Comparison of ENCODE assay signal across 23 cellular contexts in genomic region chr4:155768370-155768769, GRCh38. TPM values are rescaled to one million over a fixed set of nuclear protein-coding genes. Genes with fewer than 3 reads are reported as not detected.
DNase-seq lines count a peak whose midpoint lies in the region; ATAC-seq, FAIRE-seq and TF ChIP-seq lines count a peak whose summit lies in the region.
"Had no signal": no experiment of that assay in that cellular context is flagged by ENCODE, and none has a peak within 500 bp of the region (broad histone marks: within the 10 kb centered on the region; RNA-seq: fewer than 3 reads in every experiment).

No MANE protein-coding gene starts in this region.

- FAIRE-seq in HepG2 (lab: Jason Lieb, UNC) (no peak), pancreas (lab: Jason Lieb, UNC) (peak; percentile 45)
- FAIRE-seq: D721Med, G401.6, GM12878 had no signal

- no peaks in the 10 kb centered on the region for H3K36me3 ChIP-seq in HepG2 (replicated peaks in 1 of 2; ENCODE audit: control insufficient read depth in 1 of 2, insufficient read depth in 2 of 2, low read length in 2 of 2)
- H3K36me3 ChIP-seq in right lobe of liver = no peaks in the 10 kb centered on the region
- H3K36me3 ChIP-seq in Karpas-422 (ENCODE audit: insufficient read depth, low read length) = no peaks in the 10 kb centered on the region; the same call in 1 of the 2 replicates
- H3K36me3 ChIP-seq in pancreas = no peaks in the 10 kb centered on the region
- H3K36me3 ChIP-seq: BE2C, BLaER1 had no signal

- no peaks in the 10 kb centered on the region for H3K9me2 ChIP-seq in Karpas-422 (replicated peaks; ENCODE audit: insufficient read depth, low read length)

- H3K27ac ChIP-seq in HepG2 (ENCODE audit: extremely low read length, insufficient read depth, low read length) = no peak overlapping the region
- H3K27ac ChIP-seq in right lobe of liver = no peak overlapping the region
- peak overlapping the region; percentile 71 for H3K27ac ChIP-seq in Karpas-422 (ENCODE audit: low read length)
- no peak overlapping the region for H3K27ac ChIP-seq in pancreas
- H3K27ac ChIP-seq: 22Rv1, BLaER1 had no signal

- DNase-seq in HepG2 (ENCODE audit: low spot score) (no peak), right lobe of liver (no peak), Karpas-422 (no peak), pancreas (no peak), cerebellar nuclear complex (lab: John Stamatoyannopoulos, UW) (no peak)
- DNase-seq in activated CD8-positive, alpha-beta T cell treated with anti-CD3 and anti-CD28 coated beads for 36 hours = no peak
- DNase-seq: ACHN; BE2C; C1 segment of cervical spinal cord; CD4-positive, alpha-beta memory T cell; CD4-positive, CD25-positive, alpha-beta regulatory T cell; CD8-positive, alpha-beta memory T cell; COR-L47; DMS79 treated with DMSO at 0.1 percent for 48 hours; GF-D8 had no signal

- no peak for TF ChIP-seq EP300 in HepG2 (IDR thresholded peaks at IDR 0.05; ENCODE audit: low read depth in 2 of 2, low read length in 2 of 2)
- TF ChIP-seq EP300 in HepG2 (CRISPR knock-in tag; IDR thresholded peaks at IDR 0.05; ENCODE audit: borderline replicate concordance) = no peak

- H3K4me2 ChIP-seq in HepG2 (ENCODE audit: low read depth, low read length) (no peak overlapping the region), Karpas-422 (ENCODE audit: low read depth, low read length, poor library complexity, severe bottlenecking) (peak overlapping the region; percentile 36)
- H3K4me2 ChIP-seq: BLaER1 had no signal

- H3K79me2 ChIP-seq in HepG2 (ENCODE audit: insufficient read depth, low read length) = no peaks in the 10 kb centered on the region
- no peaks in the 10 kb centered on the region for H3K79me2 ChIP-seq in Karpas-422 (ENCODE audit: low read length)

- CTCF ChIA-PET in HepG2 (lab: Yijun Ruan, JAX; ENCODE audit: low intra/inter-chr PET ratio, low total read pairs) = no interaction called here
- CTCF ChIA-PET in activated CD8-positive, alpha-beta T cell treated with anti-CD3 and anti-CD28 coated beads for 36 hours (lab: Charles Lee) = no interaction called here

- no peak overlapping the region for H3K4me3 Mint-ChIP-seq in activated CD8-positive, alpha-beta T cell treated with anti-CD3 and anti-CD28 coated beads for 36 hours
- H3K4me3 Mint-ChIP-seq: CD14-positive monocyte; CD4-positive, alpha-beta memory T cell; CD4-positive, CD25-positive, alpha-beta regulatory T cell; CD8-positive, alpha-beta memory T cell had no signal

- no peak overlapping the region for H3K4me3 ChIP-seq in HepG2 (replicated peaks in 1 of 3; ENCODE audit: insufficient read depth in 1 of 3, low read depth in 2 of 3, low read length in 3 of 3)
- no peak overlapping the region for H3K4me3 ChIP-seq in right lobe of liver
- H3K4me3 ChIP-seq in Karpas-422 (ENCODE audit: low read length) = no peak overlapping the region
- H3K4me3 ChIP-seq in pancreas = no peak overlapping the region
- H3K4me3 ChIP-seq: BLaER1, GM12878 had no signal

- H3K9me3 Mint-ChIP-seq in activated CD8-positive, alpha-beta T cell treated with anti-CD3 and anti-CD28 coated beads for 36 hours = no peaks in the 10 kb centered on the region
- H3K9me3 Mint-ChIP-seq: CD14-positive monocyte; CD4-positive, alpha-beta memory T cell; CD8-positive, alpha-beta memory T cell had no signal

- H4K20me1 ChIP-seq in HepG2 (ENCODE audit: insufficient read depth, low read length) (no peaks in the 10 kb centered on the region), Karpas-422 (ENCODE audit: insufficient read depth, low read depth, low read length) (no peaks in the 10 kb centered on the region)
- H4K20me1 ChIP-seq: BLaER1 had no signal

- POLR2A ChIA-PET in HepG2 (lab: Yijun Ruan, JAX) = no interaction called here
- POLR2A ChIA-PET in activated CD8-positive, alpha-beta T cell treated with anti-CD3 and anti-CD28 coated beads for 36 hours (lab: Charles Lee) = no interaction called here

- in situ Hi-C loops in HepG2 (cut with HindIII; ENCODE audit: extremely low pct_ligation_motif_present, low pct_unique_long_range_greater_than_20kb) = no loop called here

- ATAC-seq in HepG2 = no peak
- ATAC-seq in right lobe of liver = no peak
- ATAC-seq in pancreas = no peak
- no peak for ATAC-seq in GM21576 (IDR thresholded peaks at IDR 0.05; ENCODE audit: unreplicated experiment)
- ATAC-seq in activated CD8-positive, alpha-beta T cell treated with anti-CD3 and anti-CD28 coated beads for 36 hours = no peak

- H3K36me3 Mint-ChIP-seq in activated CD8-positive, alpha-beta T cell treated with anti-CD3 and anti-CD28 coated beads for 36 hours (ENCODE audit: low read depth) = no peaks in the 10 kb centered on the region
- H3K36me3 Mint-ChIP-seq: CD14-positive monocyte; CD4-positive, alpha-beta memory T cell; CD4-positive, CD25-positive, alpha-beta regulatory T cell; CD8-positive, alpha-beta memory T cell had no signal

- H3K27me3 Mint-ChIP-seq in activated CD8-positive, alpha-beta T cell treated with anti-CD3 and anti-CD28 coated beads for 36 hours = peaks cover 8% of the 10 kb centered on the region
- H3K27me3 Mint-ChIP-seq: CD4-positive, alpha-beta memory T cell; CD4-positive, CD25-positive, alpha-beta regulatory T cell had no signal

- H3K4me1 ChIP-seq in HepG2 (ENCODE audit: insufficient read depth, low read length) (no peaks in the 10 kb centered on the region), right lobe of liver (peaks cover 0 to 17% (median 0%) of the 10 kb centered on the region in 4 donors), Karpas-422 (ENCODE audit: low read length) (peaks cover 74% of the 10 kb centered on the region), pancreas (peaks cover 0 to 13% (median 3%) of the 10 kb centered on the region in 3 donors)
- H3K4me1 ChIP-seq: BE2C, BLaER1 had no signal

- H3K9me3 ChIP-seq in HepG2 (ENCODE audit: low read length) = no peaks in the 10 kb centered on the region
- no peaks in the 10 kb centered on the region for H3K9me3 ChIP-seq in right lobe of liver
- H3K9me3 ChIP-seq in Karpas-422 (ENCODE audit: low read length) = peaks cover 6% of the 10 kb centered on the region; the same call in 1 of the 2 replicates
- H3K9me3 ChIP-seq in pancreas = no peaks in the 10 kb centered on the region
- H3K9me3 ChIP-seq: BE2C, BLaER1 had no signal

- H3K27ac Mint-ChIP-seq in activated CD8-positive, alpha-beta T cell treated with anti-CD3 and anti-CD28 coated beads for 36 hours = no peak overlapping the region
- H3K27ac Mint-ChIP-seq: CD4-positive, alpha-beta memory T cell; CD4-positive, CD25-positive, alpha-beta regulatory T cell; CD8-positive, alpha-beta memory T cell had no signal

- no peak overlapping the region for H2AFZ ChIP-seq in HepG2 (ENCODE audit: low read length)
- peak overlapping the region; percentile 59; the same call in 1 of the 2 replicates for H2AFZ ChIP-seq in Karpas-422 (ENCODE audit: low read length)

- TF ChIP-seq CTCF in HepG2 (CRISPR knock-in tag; IDR thresholded peaks at IDR 0.05) (no peak), right lobe of liver (IDR thresholded peaks at IDR 0.05) (no peak), pancreas (IDR thresholded peaks at IDR 0.05) (no peak)
- TF ChIP-seq CTCF in activated CD8-positive, alpha-beta T cell treated with anti-CD3 and anti-CD28 coated beads for 36 hours (IDR thresholded peaks at IDR 0.05) = no peak

- peaks cover 1% of the 10 kb centered on the region for H3K4me1 Mint-ChIP-seq in activated CD8-positive, alpha-beta T cell treated with anti-CD3 and anti-CD28 coated beads for 36 hours (ENCODE audit: low read depth)
- H3K4me1 Mint-ChIP-seq: CD4-positive, alpha-beta memory T cell; CD4-positive, CD25-positive, alpha-beta regulatory T cell; CD8-positive, alpha-beta memory T cell had no signal

- H3K27me3 ChIP-seq in HepG2 (ENCODE audit: control insufficient read depth in 1 of 2, insufficient read depth in 2 of 2, low read length in 2 of 2) = no peaks in the 10 kb centered on the region
- H3K27me3 ChIP-seq in right lobe of liver = no peaks in the 10 kb centered on the region
- H3K27me3 ChIP-seq in Karpas-422 (ENCODE audit: low read length) = no peaks in the 10 kb centered on the region
- H3K27me3 ChIP-seq in pancreas = no peaks in the 10 kb centered on the region
- H3K27me3 ChIP-seq: BE2C, BLaER1 had no signal

- BruUV-seq in HepG2 (replicated peaks; lab: Mats Ljungman, UMichigan) = no TSS peak

- no peak for TF ChIP-seq POLR2A in HepG2 (IDR thresholded peaks at IDR 0.05; ENCODE audit: insufficient read depth in 1 of 2, low read depth in 2 of 2, low read length in 2 of 2)
- TF ChIP-seq POLR2A in right lobe of liver (IDR thresholded peaks at IDR 0.05) = no peak

- no peak for TF ChIP-seq RAD21 in HepG2 (CRISPR knock-in tag; IDR thresholded peaks at IDR 0.05)

- no peak overlapping the region for H3K9ac ChIP-seq in HepG2 (ENCODE audit: insufficient read depth, low read depth, low read length)
- no peak overlapping the region for H3K9ac ChIP-seq in Karpas-422 (ENCODE audit: low read length)
- H3K9ac ChIP-seq: BLaER1 had no signal

- intact Hi-C loops in HepG2 (cut with micrococcal nuclease; ENCODE audit: unreplicated experiment) (no loop called here), right lobe of liver (cut with DNase I) (no loop called here), pancreas (cut with DNase I) (no loop called here)
- intact Hi-C loops in activated CD8-positive, alpha-beta T cell treated with anti-CD3 and anti-CD28 coated beads for 36 hours (cut with micrococcal nuclease) = no loop called here

RNA-seq across cellular contexts. Expression of gene GUCY1B1, which starts 9.5 kb away (rescaled TPM):
- total RNA-seq in HepG2 (2016; rRNA removed; fragmentation: Illumina TruSeq; extraction: Trizol) (not detected in 2 replicates), right lobe of liver (1 to 10 TPM; 1.6 to 5.6 (median 3.9) TPM), pancreas (10 to 100 TPM in 2 of 6 donors, 1 to 10 TPM in 4; 3.9 to 18.1 (median 4.4) TPM)
- not detected in 2 replicates for total RNA-seq in HepG2 (2016; cell fraction: cytosol; rRNA removed; fragmentation: Illumina TruSeq; extraction: Trizol; ENCODE audit: low read depth)
- not detected in 2 replicates for total RNA-seq in HepG2 (2016; cell fraction: insoluble cytoplasmic fraction; rRNA removed; fragmentation: Illumina TruSeq; extraction: Trizol)
- total RNA-seq in HepG2 (2016; cell fraction: membrane; rRNA removed; fragmentation: Illumina TruSeq; extraction: Trizol) = not detected in 2 replicates
- total RNA-seq in HepG2 (2016; cell fraction: nucleus; rRNA removed; fragmentation: Illumina TruSeq; extraction: Trizol) = not detected in 2 replicates
- polyA plus RNA-seq in HepG2 (2011; rRNA removed) (not detected in 2 replicates), pancreas (10 to 100 TPM in 1 of 2 donors, 1 to 10 TPM in 1; 6.2 to 12.4 TPM)
- not detected in 2 replicates for polyA plus RNA-seq in HepG2 (2011; cell fraction: cytosol; rRNA removed)
- not detected in 2 replicates for polyA plus RNA-seq in HepG2 (2011; cell fraction: nucleus; rRNA removed)
- not detected in 2 replicates for polyA plus RNA-seq in HepG2 (2012)
- not detected in 2 replicates for polyA plus RNA-seq in HepG2 (2016; cell fraction: cytosol; fragmentation: Illumina TruSeq; extraction: Trizol; ENCODE audit: low read depth)
- polyA plus RNA-seq in HepG2 (2016; cell fraction: insoluble cytoplasmic fraction; fragmentation: Illumina TruSeq; extraction: Trizol; ENCODE audit: low read depth) = not detected in 2 replicates
- not detected in 2 replicates for polyA plus RNA-seq in HepG2 (2016; cell fraction: membrane; fragmentation: Illumina TruSeq; extraction: Trizol; ENCODE audit: low read depth)
- polyA plus RNA-seq in HepG2 (2016; cell fraction: nucleus; fragmentation: Illumina TruSeq; extraction: Trizol; ENCODE audit: insufficient read depth, low read depth) = not detected in 2 replicates
- not detected in 2 replicates for polyA minus RNA-seq in HepG2 (2011; rRNA and poly(A)+ RNA removed; ENCODE audit: low replicate concordance)
- not detected in 2 replicates for polyA minus RNA-seq in HepG2 (2011; cell fraction: cytosol; rRNA and poly(A)+ RNA removed)
- polyA minus RNA-seq in HepG2 (2011; cell fraction: nucleus; rRNA and poly(A)+ RNA removed) = not detected in 2 replicates
- total RNA-seq in Karpas-422 (2014; rRNA removed; shearing (Covaris generic); ENCODE audit: low replicate concordance) = 0.47 and 3.2 TPM in 2 replicates
- total RNA-seq in activated CD8-positive, alpha-beta T cell treated with anti-CD3 and anti-CD28 coated beads for 36 hours = under 1 TPM; 0.16 to 0.27 TPM
- total RNA-seq: A673; CD4-positive, alpha-beta memory T cell had no signal
- polyA plus RNA-seq: CD4-positive, alpha-beta memory T cell had no signal
